In genomic region chr14:22977434-22977683, GRCh38 we compare ENCODE assay signal across 8 cellular contexts. TPM values are rescaled to one million over a fixed set of nuclear protein-coding genes. Genes with fewer than 3 reads are reported as not detected.
DNase-seq lines count a peak whose midpoint lies in the region; ATAC-seq, FAIRE-seq and TF ChIP-seq lines count a peak whose summit lies in the region.
"Had no signal": no experiment of that assay in that cellular context is flagged by ENCODE, and none has a peak within 500 bp of the region (broad histone marks: within the 10 kb centered on the region; RNA-seq: fewer than 3 reads in every experiment).

No MANE protein-coding gene starts in this region.

- peaks cover 20% of the 10 kb centered on the region for H3K27me3 Mint-ChIP-seq in activated CD4-positive, alpha-beta T cell treated with anti-CD3 and anti-CD28 coated beads, Interleukin-2, amount 10 ng/mL, durations not matched to agents 24 days and 14 days
- H3K27me3 Mint-ChIP-seq: stimulated activated naive CD8-positive, alpha-beta T cell treated with anti-CD3 and anti-CD28 coated beads, Interleukin-15, amount 100 ng/mL, for 72 hours had no signal

- peaks cover 7% of the 10 kb centered on the region for H3K4me1 Mint-ChIP-seq in activated CD4-positive, alpha-beta T cell treated with anti-CD3 and anti-CD28 coated beads, Interleukin-2, amount 10 ng/mL, durations not matched to agents 24 days and 14 days

- no peak overlapping the region for H3K4me3 Mint-ChIP-seq in activated CD4-positive, alpha-beta T cell treated with anti-CD3 and anti-CD28 coated beads, Interleukin-2, amount 10 ng/mL, durations not matched to agents 24 days and 14 days
- H3K4me3 Mint-ChIP-seq: stimulated activated naive CD8-positive, alpha-beta T cell treated with anti-CD3 and anti-CD28 coated beads, Interleukin-15, amount 100 ng/mL, for 72 hours had no signal

- FAIRE-seq in kidney (lab: Jason Lieb, UNC): no peak

- H3K9me3 Mint-ChIP-seq in activated CD4-positive, alpha-beta T cell treated with anti-CD3 and anti-CD28 coated beads, Interleukin-2, amount 10 ng/mL, durations not matched to agents 24 days and 14 days: no peaks in the 10 kb centered on the region
- H3K9me3 Mint-ChIP-seq: stimulated activated naive CD8-positive, alpha-beta T cell treated with anti-CD3 and anti-CD28 coated beads, Interleukin-15, amount 100 ng/mL, for 72 hours had no signal

- H3K4me3 ChIP-seq in kidney (ENCODE audit: low read length in 2 of 2): peak overlapping the region in 1 of 2 donors; percentile 3
- no peak overlapping the region for H3K4me3 ChIP-seq in transverse colon

- in situ Hi-C loops in transverse colon (cut with MboI; ENCODE audit: low pct_ligation_motif_present in 1 of 4, low pct_unique_long_range_greater_than_20kb in 1 of 4, low sequenced_read_pairs in 3 of 4): loop anchor here in 1 of 4 donors (10.0 kb wide), 1 partner anchor 87 kb away; no protein-coding TSS in a partner anchor

- TF ChIP-seq CTCF in kidney (IDR thresholded peaks at IDR 0.05; ENCODE audit: borderline replicate concordance, extremely low read depth, insufficient read depth): no peak
- no peak for TF ChIP-seq CTCF in transverse colon (IDR thresholded peaks at IDR 0.05)

- peak overlapping the region in 1 of 2 donors; percentile 7 for H3K9ac ChIP-seq in kidney (ENCODE audit: low read length in 2 of 2)

- no peak for TF ChIP-seq POLR2A in transverse colon (IDR thresholded peaks at IDR 0.05)

- DNase-seq in NCI-H2171 treated with DMSO at 0.1 percent for 48 hours (lab: John Stamatoyannopoulos, UW): peak; percentile 53
- DNase-seq in NCI-H2171 (lab: John Stamatoyannopoulos, UW): no peak
- no peak for DNase-seq in kidney
- DNase-seq in transverse colon: no peak
- no peak for DNase-seq in activated CD4-positive, alpha-beta T cell treated with anti-CD3 and anti-CD28 coated beads, Interleukin-2, amount 10 ng/mL, durations not matched to agents 24 days and 14 days
- DNase-seq: activated CD8-positive, alpha-beta memory T cell treated with anti-CD3 and anti-CD28 coated beads, Interleukin-2, amount 50 U/mL, for 48 hours; stimulated activated naive CD8-positive, alpha-beta T cell treated with anti-CD3 and anti-CD28 coated beads, Interleukin-15, amount 100 ng/mL, for 72 hours had no signal

- peaks cover 17% of the 10 kb centered on the region for H3K27me3 ChIP-seq in transverse colon

- intact Hi-C loops in kidney (cut with DNase I): no loop called here
- intact Hi-C loops in transverse colon (cut with DNase I; ENCODE audit: low total_unique reads): no loop called here
- intact Hi-C loops in activated CD4-positive, alpha-beta T cell treated with anti-CD3 and anti-CD28 coated beads, Interleukin-2, amount 10 ng/mL, durations not matched to agents 24 days and 14 days (cut with micrococcal nuclease): no loop called here

- no peak for TF ChIP-seq EP300 in transverse colon (IDR thresholded peaks at IDR 0.05; ENCODE audit: low read depth)

- peaks cover 40 to 43% of the 10 kb centered on the region in 2 donors for H3K4me1 ChIP-seq in kidney (ENCODE audit: control insufficient read depth in 1 of 2, insufficient read depth in 1 of 2, low read depth in 1 of 2, low read length in 2 of 2)
- H3K4me1 ChIP-seq in transverse colon: peaks cover 11 to 58% (median 42%) of the 10 kb centered on the region in 4 donors

- no peaks in the 10 kb centered on the region for H3K36me3 Mint-ChIP-seq in activated CD4-positive, alpha-beta T cell treated with anti-CD3 and anti-CD28 coated beads, Interleukin-2, amount 10 ng/mL, durations not matched to agents 24 days and 14 days (ENCODE audit: low read depth)

- H3K27ac Mint-ChIP-seq in activated CD4-positive, alpha-beta T cell treated with anti-CD3 and anti-CD28 coated beads, Interleukin-2, amount 10 ng/mL, durations not matched to agents 24 days and 14 days: no peak overlapping the region
- H3K27ac Mint-ChIP-seq: stimulated activated naive CD8-positive, alpha-beta T cell treated with anti-CD3 and anti-CD28 coated beads, Interleukin-15, amount 100 ng/mL, for 72 hours had no signal

- H3K9me3 ChIP-seq in kidney (ENCODE audit: control insufficient read depth in 1 of 2, low read length in 2 of 2): no peaks in the 10 kb centered on the region
- H3K9me3 ChIP-seq in transverse colon: no peaks in the 10 kb centered on the region

- H3K36me3 ChIP-seq in kidney (ENCODE audit: control insufficient read depth in 1 of 2, insufficient read depth in 2 of 2, low read length in 2 of 2): peaks cover 5 to 22% of the 10 kb centered on the region in 2 donors
- no peaks in the 10 kb centered on the region for H3K36me3 ChIP-seq in transverse colon

- ATAC-seq in HG02852 (IDR thresholded peaks at IDR 0.05; ENCODE audit: unreplicated experiment): no peak
- ATAC-seq: stimulated activated naive CD8-positive, alpha-beta T cell treated with anti-CD3 and anti-CD28 coated beads, Interleukin-15, amount 100 ng/mL, for 72 hours had no signal

- H3K27ac ChIP-seq in kidney (ENCODE audit: low read depth in 2 of 2, low read length in 2 of 2) (peak overlapping the region; percentile 24 to 83), transverse colon (peak overlapping the region; percentile 47 to 74 (median 62))

RNA-seq across cellular contexts. Expression of gene AJUBA, which starts 5.0 kb away (rescaled TPM):
- total RNA-seq in kidney (28.5 TPM), transverse colon (1 to 10 TPM in 3 of 4 donors, not detected in 1; 1.8 to 5.2 (median 3.7) TPM)
- polyA plus RNA-seq in kidney (ENCODE audit: insufficient read depth, low read depth, low replicate concordance): 14.6 TPM
- total RNA-seq in activated CD4-positive, alpha-beta T cell treated with anti-CD3 and anti-CD28 coated beads, Interleukin-2, amount 10 ng/mL, durations not matched to agents 24 days and 14 days: 2.4 and 2.7 TPM in 2 replicates

RNA-seq across cellular contexts. Expression of gene HAUS4, which starts 20.5 kb away (rescaled TPM):
- total RNA-seq in kidney (38.1 TPM), transverse colon (10 to 100 TPM; 66.2 to 98.9 (median 85.1) TPM)
- polyA plus RNA-seq in kidney (ENCODE audit: insufficient read depth, low read depth, low replicate concordance): 35.8 TPM
- total RNA-seq in activated CD4-positive, alpha-beta T cell treated with anti-CD3 and anti-CD28 coated beads, Interleukin-2, amount 10 ng/mL, durations not matched to agents 24 days and 14 days: 59.4 and 63.1 TPM in 2 replicates

RNA-seq across cellular contexts. Expression of gene C14orf93, which starts 32.6 kb away (rescaled TPM):
- total RNA-seq in kidney (9.5 TPM), transverse colon (10 to 100 TPM; 17.1 to 41.2 (median 23.9) TPM)
- polyA plus RNA-seq in kidney (ENCODE audit: insufficient read depth, low read depth, low replicate concordance): 9.6 TPM
- 6.7 and 8.2 TPM in 2 replicates for total RNA-seq in activated CD4-positive, alpha-beta T cell treated with anti-CD3 and anti-CD28 coated beads, Interleukin-2, amount 10 ng/mL, durations not matched to agents 24 days and 14 days

RNA-seq across cellular contexts. Expression of gene PRMT5, which starts 48.2 kb away (rescaled TPM):
- total RNA-seq in kidney (58.7 TPM), transverse colon (10 to 100 TPM; 32.2 to 92.3 (median 43.4) TPM)
- polyA plus RNA-seq in kidney (ENCODE audit: insufficient read depth, low read depth, low replicate concordance): 64.2 TPM
- total RNA-seq in activated CD4-positive, alpha-beta T cell treated with anti-CD3 and anti-CD28 coated beads, Interleukin-2, amount 10 ng/mL, durations not matched to agents 24 days and 14 days: 198 and 200 TPM in 2 replicates

RNA-seq across cellular contexts. Expression of gene PSMB5, which starts 57.3 kb away (rescaled TPM):
- total RNA-seq in kidney: 87.1 TPM
- 190 TPM for polyA plus RNA-seq in kidney (ENCODE audit: insufficient read depth, low read depth, low replicate concordance)
- total RNA-seq in transverse colon: 10 to 100 TPM in 3 of 4 donors, 1 to 10 TPM in 1; 8.6 to 85.1 (median 42.5) TPM
- total RNA-seq in activated CD4-positive, alpha-beta T cell treated with anti-CD3 and anti-CD28 coated beads, Interleukin-2, amount 10 ng/mL, durations not matched to agents 24 days and 14 days: 150 TPM in 2 replicates
